ENCODE assay signal across 29 cellular contexts in the genomic region with DNA sequence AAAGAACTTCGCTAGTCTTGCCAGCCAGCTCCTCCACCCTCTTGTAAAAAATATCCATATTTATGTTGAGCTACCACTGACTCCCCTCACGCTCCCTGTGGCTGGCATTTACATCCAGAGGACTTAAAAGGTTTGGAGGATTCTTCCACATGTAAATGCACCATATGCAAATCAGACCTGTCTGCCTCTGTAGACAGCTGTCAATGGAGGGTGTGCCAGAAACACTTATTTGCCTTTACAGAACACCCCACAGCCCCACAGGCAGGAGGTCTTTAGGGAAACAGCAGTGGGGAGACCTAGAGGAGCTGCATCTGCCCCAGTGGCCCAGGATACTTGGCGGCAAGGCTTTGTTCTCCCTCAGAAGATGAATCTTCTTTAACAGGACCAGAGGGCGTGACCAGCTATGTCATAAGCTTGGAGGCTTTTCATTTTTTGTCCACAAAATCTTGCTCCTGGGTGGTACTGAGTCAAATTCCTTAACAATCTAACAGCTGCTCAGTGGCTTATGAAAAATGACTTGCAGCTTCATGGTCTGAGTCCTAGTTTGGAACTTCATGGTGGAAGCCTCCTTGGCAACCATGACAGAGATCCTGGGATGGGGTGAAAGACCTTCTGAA.
"Had no signal": no experiment of that assay in that cellular context is flagged by ENCODE, and none has a peak within 500 bp of the region (broad histone marks: within the 10 kb centered on the region; RNA-seq: fewer than 3 reads in every experiment).

No MANE protein-coding gene starts in this region.

- H3K9me3 Mint-ChIP-seq: activated CD4-positive, alpha-beta memory T cell treated with anti-CD3 and anti-CD28 coated beads, Interleukin-2, amount 10 ng/mL, durations not matched to agents 7 days and 5 days; activated T-cell treated with anti-CD3 and anti-CD28 coated beads, Interleukin-2, amount 50 U/mL, for 24 hours had no signal

- H3K4me3 Mint-ChIP-seq: activated CD4-positive, alpha-beta memory T cell treated with anti-CD3 and anti-CD28 coated beads, Interleukin-2, amount 10 ng/mL, durations not matched to agents 7 days and 5 days; activated CD4-positive, alpha-beta T cell treated with anti-CD3 and anti-CD28 coated beads, Interleukin-2, amount 10 ng/mL, durations not matched to agents 7 days and 5 days; activated T-cell treated with anti-CD3 and anti-CD28 coated beads, Interleukin-2, amount 50 U/mL, for 24 hours; dendritic cell treated with granulocyte-macrophage colony-stimulating factor and Interleukin-4, amounts not matched to agents 40 ng/mL and 50 ng/mL, for 4 days; endodermal cell; immature natural killer cell; naive thymus-derived CD4-positive, alpha-beta T cell; T-helper 1 cell treated with Interleukin-12 subunit alpha and Interleukin-12 subunit beta and Interleukin-4 antibody, amounts not matched to agents 30 μg/mL and 1 μg/mL, for 36 hours had no signal

- H3K4me3 ChIP-seq: breast epithelium, gastrocnemius medialis, spleen, suprapubic skin, tibial artery had no signal

- H3K27ac ChIP-seq: breast epithelium, gastrocnemius medialis, spleen, suprapubic skin, tibial artery, WERI-Rb-1 had no signal

- ATAC-seq: esophagus mucosa; gastrocnemius medialis; left colon; naive thymus-derived CD4-positive, alpha-beta T cell; right cardiac atrium had no signal

- H3K36me3 ChIP-seq: breast epithelium, gastrocnemius medialis, spleen, suprapubic skin, tibial artery, WERI-Rb-1 had no signal

- H3K27ac Mint-ChIP-seq: activated CD4-positive, alpha-beta memory T cell treated with anti-CD3 and anti-CD28 coated beads, Interleukin-2, amount 10 ng/mL, durations not matched to agents 7 days and 5 days; activated CD4-positive, alpha-beta T cell treated with anti-CD3 and anti-CD28 coated beads, Interleukin-2, amount 10 ng/mL, durations not matched to agents 7 days and 5 days; activated T-cell treated with anti-CD3 and anti-CD28 coated beads, Interleukin-2, amount 50 U/mL, for 24 hours; dendritic cell treated with granulocyte-macrophage colony-stimulating factor and Interleukin-4, amounts not matched to agents 40 ng/mL and 50 ng/mL, for 4 days; endodermal cell; immature natural killer cell; naive thymus-derived CD4-positive, alpha-beta T cell; T-helper 1 cell treated with Interleukin-12 subunit alpha and Interleukin-12 subunit beta and Interleukin-4 antibody, amounts not matched to agents 30 μg/mL and 1 μg/mL, for 36 hours had no signal

- H3K36me3 Mint-ChIP-seq: immature natural killer cell; naive thymus-derived CD4-positive, alpha-beta T cell had no signal

- H3K4me1 ChIP-seq: breast epithelium, gastrocnemius medialis, suprapubic skin, tibial artery had no signal

- H3K9me3 ChIP-seq: breast epithelium, gastrocnemius medialis, spleen, suprapubic skin, tibial artery had no signal

- DNase-seq: activated CD4-positive, alpha-beta memory T cell treated with anti-CD3 and anti-CD28 coated beads, Interleukin-2, amount 10 ng/mL, durations not matched to agents 7 days and 5 days; activated CD4-positive, alpha-beta T cell treated with anti-CD3 and anti-CD28 coated beads, Interleukin-2, amount 10 ng/mL, durations not matched to agents 7 days and 5 days; activated CD4-positive, CD25-positive, alpha-beta regulatory T cell treated with anti-CD3 and anti-CD28 coated beads, Interleukin-2, amount 50 U/mL, for 72 hours; activated CD8-positive, alpha-beta memory T cell treated with anti-CD3 and anti-CD28 coated beads, Interleukin-2, amount 50 U/mL, for 48 hours; activated gamma-delta T cell treated with Interleukin-2 at 50 U/mL for 16 hours; activated naive CD4-positive, alpha-beta T cell treated with anti-CD3 and anti-CD28 coated beads, Interleukin-2, amount 50 U/mL, for 16 hours; activated T-cell treated with anti-CD3 and anti-CD28 coated beads, Interleukin-2, amount 50 U/mL, for 24 hours; amygdala; central memory CD4-positive, alpha-beta T cell; endodermal cell; gastrocnemius medialis; head of caudate nucleus; hippocampal formation; immature natural killer cell; kidney; left colon; mammary epithelial cell; naive thymus-derived CD4-positive, alpha-beta T cell; right cardiac atrium; spleen; stimulated activated naive CD4-positive, alpha-beta T cell; T-helper 9 cell; tibial artery; WERI-Rb-1 had no signal

- H3K27me3 ChIP-seq: breast epithelium, gastrocnemius medialis, spleen, suprapubic skin, tibial artery had no signal

- H3K27me3 Mint-ChIP-seq: activated CD4-positive, alpha-beta memory T cell treated with anti-CD3 and anti-CD28 coated beads, Interleukin-2, amount 10 ng/mL, durations not matched to agents 7 days and 5 days; activated CD4-positive, alpha-beta T cell treated with anti-CD3 and anti-CD28 coated beads, Interleukin-2, amount 10 ng/mL, durations not matched to agents 7 days and 5 days; activated T-cell treated with anti-CD3 and anti-CD28 coated beads, Interleukin-2, amount 50 U/mL, for 24 hours; naive thymus-derived CD4-positive, alpha-beta T cell had no signal

- H3K4me1 Mint-ChIP-seq: activated CD4-positive, alpha-beta T cell treated with anti-CD3 and anti-CD28 coated beads, Interleukin-2, amount 10 ng/mL, durations not matched to agents 7 days and 5 days; endodermal cell; immature natural killer cell; naive thymus-derived CD4-positive, alpha-beta T cell had no signal
